ENCODE assay signal across 8 cellular contexts in genomic region chr2:25168256-25169072, GRCh38. TPM values are rescaled to one million over a fixed set of nuclear protein-coding genes. Genes with fewer than 3 reads are reported as not detected.
DNase-seq lines count a peak whose midpoint lies in the region; ATAC-seq and TF ChIP-seq lines count a peak whose summit lies in the region.

POMC (minus strand) TSS chr2:25168580; CDS start chr2:25164772, 3,808 bp downstream.

- in situ Hi-C loops in GM23248 (cut with MboI), result no loop called here

- peaks cover 33% of the 10 kb centered on the region for H3K4me1 Mint-ChIP-seq in activated CD4-positive, alpha-beta T cell treated with anti-CD3 and anti-CD28 coated beads, Interleukin-2, amount 10 ng/mL, durations not matched to agents 7 days and 5 days
- no peaks in the 10 kb centered on the region for H3K4me1 Mint-ChIP-seq in endothelial cell (ENCODE audit: unreplicated experiment)

- H3K9me3 Mint-ChIP-seq in activated CD4-positive, alpha-beta T cell treated with anti-CD3 and anti-CD28 coated beads, Interleukin-2, amount 10 ng/mL, durations not matched to agents 7 days and 5 days, result no peaks in the 10 kb centered on the region
- H3K9me3 Mint-ChIP-seq in endothelial cell (ENCODE audit: unreplicated experiment), result no peaks in the 10 kb centered on the region

- H4K20me1 ChIP-seq in GM23248 (ENCODE audit: insufficient read depth), result no peaks in the 10 kb centered on the region

- H3K9me2 ChIP-seq in GM23248 (ENCODE audit: insufficient read depth), result no peaks in the 10 kb centered on the region

- no peak for TF ChIP-seq CTCF in AG04450 (IDR thresholded peaks at IDR 0.05; ENCODE audit: low read depth, low read length)
- TF ChIP-seq CTCF in endothelial cell (IDR thresholded peaks at IDR 0.05; ENCODE audit: unreplicated experiment), result no peak
- TF ChIP-seq CTCF in mucosa of descending colon (IDR thresholded peaks at IDR 0.05), result no peak
- no peak for TF ChIP-seq CTCF in tibial nerve (IDR thresholded peaks at IDR 0.05)

- H3K4me1 ChIP-seq in GM23248 (ENCODE audit: insufficient read depth) (no peaks in the 10 kb centered on the region), mucosa of descending colon (ENCODE audit: low read depth) (peaks cover 9% of the 10 kb centered on the region), tibial nerve (peaks cover 0 to 17% (median 11%) of the 10 kb centered on the region in 4 donors)

- TF ChIP-seq EP300 in tibial nerve (IDR thresholded peaks at IDR 0.05), result no peak

- ATAC-seq in mucosa of descending colon (peak; percentile 49), HG03159 (IDR thresholded peaks at IDR 0.05; ENCODE audit: unreplicated experiment) (no peak)

- H3K36me3 ChIP-seq in GM23248 (ENCODE audit: low read depth), result no peaks in the 10 kb centered on the region
- H3K36me3 ChIP-seq in mucosa of descending colon (ENCODE audit: low read depth), result no peaks in the 10 kb centered on the region
- no peaks in the 10 kb centered on the region for H3K36me3 ChIP-seq in tibial nerve

- POLR2A ChIA-PET in AG04450 (lab: Yijun Ruan, JAX), result no interaction called here
- POLR2A ChIA-PET in activated CD4-positive, alpha-beta T cell treated with anti-CD3 and anti-CD28 coated beads, Interleukin-2, amount 10 ng/mL, durations not matched to agents 7 days and 5 days (lab: Charles Lee), result interaction anchor here (0.6 kb wide), 1 partner anchor 259 kb away, joined by 4 read pairs; no protein-coding TSS in a partner anchor

- no peaks in the 10 kb centered on the region for H3K79me2 ChIP-seq in GM23248 (ENCODE audit: insufficient read depth)

- no peak within 1 kb of the TSS for H3K27ac ChIP-seq in AG04450 (ENCODE audit: low read depth, low read length)
- H3K27ac ChIP-seq in GM23248, result no peak within 1 kb of the TSS
- no peak within 1 kb of the TSS for H3K27ac ChIP-seq in tibial nerve

- H3K4me2 ChIP-seq in GM23248 (ENCODE audit: unreplicated experiment), result peak within 1 kb of the TSS; percentile 70

- 6 to 8% methylated on average over 52 to 55 of the region's 75 CpGs for WGBS in GM23248 (ENCODE audit: low coverage in 1 of 2, low lambda C conversion rate in 2 of 2, missing lambda C conversion rate in 2 of 2), 2 experiments
- WGBS in tibial nerve, 2 donors, result 8 to 10% methylated on average over 42 to 65 of the region's 75 CpGs

- no peaks in the 10 kb centered on the region for H3K36me3 Mint-ChIP-seq in activated CD4-positive, alpha-beta T cell treated with anti-CD3 and anti-CD28 coated beads, Interleukin-2, amount 10 ng/mL, durations not matched to agents 7 days and 5 days (ENCODE audit: low read depth)
- no peaks in the 10 kb centered on the region for H3K36me3 Mint-ChIP-seq in endothelial cell (ENCODE audit: low read depth, unreplicated experiment)

- DNase-seq in AG04450 (ENCODE audit: low read depth, low spot score) (no peak), GM23248 (peak; percentile 69), endothelial cell (ENCODE audit: low spot score) (peak; percentile 51), mucosa of descending colon (peak in 1 of 3 donors; percentile 31), tibial nerve (ENCODE audit: low spot score in 2 of 2) (no peak), hippocampal formation (lab: John Stamatoyannopoulos, UW) (no peak)
- peak; percentile 30 for DNase-seq in activated CD4-positive, alpha-beta T cell treated with anti-CD3 and anti-CD28 coated beads, Interleukin-2, amount 10 ng/mL, durations not matched to agents 7 days and 5 days

- peak within 1 kb of the TSS; percentile 59 for H2AFZ ChIP-seq in GM23248

- intact Hi-C loops in mucosa of descending colon (cut with DNase I, micrococcal nuclease), result no loop called here

- H3K27me3 Mint-ChIP-seq in activated CD4-positive, alpha-beta T cell treated with anti-CD3 and anti-CD28 coated beads, Interleukin-2, amount 10 ng/mL, durations not matched to agents 7 days and 5 days, result peaks cover 60% of the 10 kb centered on the region
- H3K27me3 Mint-ChIP-seq in endothelial cell (ENCODE audit: unreplicated experiment), result peaks cover 16% of the 10 kb centered on the region

- no peak for TF ChIP-seq POLR2A in tibial nerve (IDR thresholded peaks at IDR 0.05)

- H3K9me3 ChIP-seq in AG04450 (ENCODE audit: control insufficient read depth, insufficient read depth, low read length) (peaks cover 4% of the 10 kb centered on the region; the same call in 1 of the 2 replicates), GM23248 (ENCODE audit: low read depth) (no peaks in the 10 kb centered on the region), mucosa of descending colon (no peaks in the 10 kb centered on the region), tibial nerve (peaks cover 0 to 8% (median 0%) of the 10 kb centered on the region in 4 donors)

- H3K9ac ChIP-seq in GM23248, result no peak within 1 kb of the TSS

- H3K4me3 Mint-ChIP-seq in activated CD4-positive, alpha-beta T cell treated with anti-CD3 and anti-CD28 coated beads, Interleukin-2, amount 10 ng/mL, durations not matched to agents 7 days and 5 days, result peak within 1 kb of the TSS; percentile 66
- no peak within 1 kb of the TSS for H3K4me3 Mint-ChIP-seq in endothelial cell (ENCODE audit: unreplicated experiment)

- CTCF ChIA-PET in AG04450 (lab: Charles Lee), result interaction anchor here (0.5 to 0.7 kb wide), 3 partner anchors 39 to 190 kb away, joined by 3 read pairs; no protein-coding TSS in a partner anchor
- CTCF ChIA-PET in activated CD4-positive, alpha-beta T cell treated with anti-CD3 and anti-CD28 coated beads, Interleukin-2, amount 10 ng/mL, durations not matched to agents 7 days and 5 days (lab: Charles Lee), result interaction anchor here (0.6 to 3.2 kb wide), 3 partner anchors 15 to 121 kb away, joined by 3 to 7 read pairs (median 3); no protein-coding TSS in a partner anchor

- H3K4me3 ChIP-seq in AG04450 (ENCODE audit: low read depth, low read length) (peak within 1 kb of the TSS; percentile 47), GM23248 (peak within 1 kb of the TSS; percentile 61), mucosa of descending colon (no peak within 1 kb of the TSS), tibial nerve (peak within 1 kb of the TSS in 3 of 4 donors; percentile 40 to 47 (median 46))

- H3F3A ChIP-seq in GM23248 (ENCODE audit: insufficient read depth), result no peaks in the 10 kb centered on the region

- peaks cover 74% of the 10 kb centered on the region for H3K27me3 ChIP-seq in AG04450 (ENCODE audit: control insufficient read depth, insufficient read depth, low read length)
- H3K27me3 ChIP-seq in GM23248 (replicated peaks; ENCODE audit: insufficient read depth), result peaks cover 74% of the 10 kb centered on the region
- H3K27me3 ChIP-seq in tibial nerve, result peaks cover 0 to 72% of the 10 kb centered on the region in 2 donors

- no peak within 1 kb of the TSS for H3K27ac Mint-ChIP-seq in activated CD4-positive, alpha-beta T cell treated with anti-CD3 and anti-CD28 coated beads, Interleukin-2, amount 10 ng/mL, durations not matched to agents 7 days and 5 days
- no peak within 1 kb of the TSS for H3K27ac Mint-ChIP-seq in endothelial cell (ENCODE audit: unreplicated experiment)

RNA-seq across cellular contexts. Expression of gene POMC, which starts in this region (rescaled TPM):
- polyA plus RNA-seq in AG04450 (2011; rRNA removed) (not detected in 2 replicates), GM23248 (2016; fragmentation: Nextera tagmentation; extraction: Ambion mirVana) (3.3 and 3.6 TPM in 2 replicates)
- not detected in 2 replicates for polyA minus RNA-seq in AG04450 (2011; rRNA and poly(A)+ RNA removed)
- 2.5 and 5.8 TPM in 2 replicates for total RNA-seq in GM23248 (2014; rRNA removed; shearing (Covaris generic))
- 1 to 10 TPM; 4.1 to 5.0 TPM for total RNA-seq in activated CD4-positive, alpha-beta T cell treated with anti-CD3 and anti-CD28 coated beads, Interleukin-2, amount 10 ng/mL, durations not matched to agents 7 days and 5 days
- total RNA-seq in endothelial cell (ENCODE audit: unreplicated experiment) (0.64 TPM), mucosa of descending colon (1 to 10 TPM in 1 of 3 donors, under 1 TPM in 2; 0.29 to 1.8 (median 0.31) TPM), tibial nerve (10 to 100 TPM in 1 of 4 donors, 1 to 10 TPM in 3; 4.5 to 29.9 (median 9.2) TPM)

Comparison
In these comparisons a context has a peak if more than half of its experiments do, and no peak if none do; other contexts are left out.
1. Peak in DNase-seq in endothelial cell; RNA of the gene not detected or under 1 TPM.
2. DNase-seq: peak in GM23248 (single experiment) and activated CD4-positive, alpha-beta T cell treated with anti-CD3 and anti-CD28 coated beads, Interleukin-2, amount 10 ng/mL, durations not matched to agents 7 days and 5 days (single experiment); none in AG04450 (single experiment), tibial nerve (0 of 2) and hippocampal formation (0 of 2).